Comparison of ENCODE assay signal across 33 cellular contexts in the genomic region with DNA sequence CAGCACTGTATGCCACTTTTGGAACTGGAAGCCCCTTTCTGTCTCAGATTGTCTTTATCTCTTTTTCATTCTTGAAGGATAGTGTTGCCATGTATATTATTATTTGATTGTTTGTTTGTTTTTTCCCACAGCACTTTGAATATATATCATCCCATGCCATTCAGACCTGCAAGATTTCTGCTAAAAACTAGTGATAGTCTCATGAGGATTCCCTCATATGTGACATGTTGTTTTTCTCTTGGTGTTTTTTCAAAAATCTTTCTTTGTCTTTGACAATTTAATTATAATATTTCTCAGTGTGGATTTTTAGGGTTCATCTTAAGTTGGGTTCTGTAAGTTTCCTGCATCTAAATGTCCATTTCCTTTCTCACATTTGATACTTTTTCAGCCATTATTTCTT.
"Had no signal": no experiment of that assay in that cellular context is flagged by ENCODE, and none has a peak within 500 bp of the region (broad histone marks: within the 10 kb centered on the region; RNA-seq: fewer than 3 reads in every experiment).

No MANE protein-coding gene starts in this region.

- ATAC-seq: activated CD4-positive, alpha-beta T cell treated with anti-CD3 and anti-CD28 coated beads for 36 hours; activated CD4-positive, CD25-positive, alpha-beta regulatory T cell treated with anti-CD3 and anti-CD28 coated beads, Interleukin-2, amount 50 U/mL, for 24 hours; activated CD8-positive, alpha-beta memory T cell treated with anti-CD3 and anti-CD28 coated beads, Interleukin-2, amount 10 ng/mL, durations not matched to agents 7 days and 5 days; activated CD8-positive, alpha-beta T cell treated with anti-CD3 and anti-CD28 coated beads, Interleukin-2, amount 10 ng/mL, durations not matched to agents 7 days and 5 days; body of pancreas; WTC11 had no signal

- H3K4me1 ChIP-seq: adrenal gland, body of pancreas, breast epithelium, colonic mucosa had no signal

- DNase-seq: activated CD4-positive, alpha-beta memory T cell treated with anti-CD3 and anti-CD28 coated beads, Interleukin-2, amount 10 ng/mL, durations not matched to agents 7 days and 5 days; activated CD4-positive, alpha-beta T cell treated with anti-CD3 and anti-CD28 coated beads for 1 hour; activated CD4-positive, alpha-beta T cell treated with anti-CD3 and anti-CD28 coated beads for 36 hours; activated CD4-positive, alpha-beta T cell treated with anti-CD3 and anti-CD28 coated beads for 48 hours; activated CD4-positive, alpha-beta T cell treated with anti-CD3 and anti-CD28 coated beads, Interleukin-2, amount 10 ng/mL, durations not matched to agents 7 days and 5 days; activated CD4-positive, alpha-beta T cell treated with anti-CD3 and anti-CD28 coated beads, Interleukin-2, amount 50 U/mL, for 48 hours; activated CD4-positive, CD25-positive, alpha-beta regulatory T cell; activated CD8-positive, alpha-beta memory T cell treated with anti-CD3 and anti-CD28 coated beads for 24 hours; activated CD8-positive, alpha-beta memory T cell treated with anti-CD3 and anti-CD28 coated beads, Interleukin-2, amount 10 ng/mL, durations not matched to agents 7 days and 5 days; activated CD8-positive, alpha-beta memory T cell treated with anti-CD3 and anti-CD28 coated beads, Interleukin-2, amount 50 U/mL, for 48 hours; activated CD8-positive, alpha-beta T cell treated with anti-CD3 and anti-CD28 coated beads, Interleukin-2, amount 10 ng/mL, durations not matched to agents 7 days and 5 days; activated effector memory CD4-positive, alpha-beta T cell treated with Interleukin-2 at 50 U/mL for 16 hours; activated gamma-delta T cell; activated naive CD4-positive, alpha-beta T cell treated with anti-CD3 and anti-CD28 coated beads, Interleukin-2, amount 10 ng/mL, durations not matched to agents 7 days and 5 days; activated naive CD4-positive, alpha-beta T cell treated with Interleukin-2 at 50 U/mL for 16 hours; activated naive CD8-positive, alpha-beta T cell treated with anti-CD3 and anti-CD28 coated beads, Interleukin-2, amount 10 ng/mL, durations not matched to agents 7 days and 5 days; activated T-cell treated with anti-CD3 and anti-CD28 coated beads, Interleukin-2, amount 50 U/mL, for 24 hours; activated T-cell treated with anti-CD3 and anti-CD28 coated beads, Interleukin-2, amount 50 U/mL, for 48 hours; adrenal gland; amniotic stem cell; aorta; body of pancreas; brain microvascular endothelial cell; central memory CD4-positive, alpha-beta T cell; colonic mucosa; T-helper 2 cell; T-helper 9 cell; WERI-Rb-1 had no signal

- H3K36me3 ChIP-seq: adrenal gland, brain microvascular endothelial cell, breast epithelium, colonic mucosa, WERI-Rb-1 had no signal

- H3K9me3 ChIP-seq: adrenal gland, colonic mucosa had no signal

- H3K4me3 ChIP-seq: adrenal gland, body of pancreas, breast epithelium, colonic mucosa had no signal

- FAIRE-seq: astrocyte, TTC549 had no signal

- H3K27ac ChIP-seq: adrenal gland, body of pancreas, brain microvascular endothelial cell, breast epithelium, colonic mucosa, WERI-Rb-1 had no signal

- H3K27me3 ChIP-seq: adrenal gland, body of pancreas, brain microvascular endothelial cell, breast epithelium, colonic mucosa had no signal
